8 cellular contexts compared by ENCODE assay signal in genomic region chr1:37472281-37472680, GRCh38. TPM values are rescaled to one million over a fixed set of nuclear protein-coding genes. Genes with fewer than 3 reads are reported as not detected.
DNase-seq lines count a peak whose midpoint lies in the region; ATAC-seq, FAIRE-seq and TF ChIP-seq lines count a peak whose summit lies in the region.
"Had no signal": no experiment of that assay in that cellular context is flagged by ENCODE, and none has a peak within 500 bp of the region (broad histone marks: within the 10 kb centered on the region; RNA-seq: fewer than 3 reads in every experiment).

No MANE protein-coding gene starts in this region.

- H4K91ac ChIP-seq in IMR-90 (ENCODE audit: insufficient read depth, low read depth, low read length): peak overlapping the region; percentile 95

- peak overlapping the region; percentile 97 for H3K4ac ChIP-seq in IMR-90 (ENCODE audit: low read depth, low read length)

- peak overlapping the region; percentile 97 for H2BK20ac ChIP-seq in IMR-90 (ENCODE audit: low read depth, low read length)

- H3K9me1 ChIP-seq in IMR-90 (ENCODE audit: insufficient read depth, low read length): peaks cover 28% of the 10 kb centered on the region

- peak overlapping the region; percentile 97 for H2BK120ac ChIP-seq in IMR-90 (ENCODE audit: low read depth, low read length)

- CTCF ChIA-PET in IMR-90 (lab: Yijun Ruan, JAX): interaction anchor here (0.6 to 2.3 kb wide), 2 partner anchors 15 to 148 kb away, joined by 3 to 9 read pairs; no protein-coding TSS in a partner anchor

- H3K4me2 ChIP-seq in IMR-90 (ENCODE audit: low read depth, low read length): peak overlapping the region; percentile 7; the same call in 1 of the 2 replicates

- peak overlapping the region; percentile 24 for H3K27ac Mint-ChIP-seq in activated T-helper 2 cell treated with anti-CD3 and anti-CD28 coated beads, Interferon-gamma antibody, Interleukin-2, Interleukin-4, amounts not matched to agents 10 μg/mL and 5 μg/mL and 100 μg/mL, durations not matched to agents 14 hours and 24 hours and 36 hours
- peak overlapping the region; percentile 88 for H3K27ac Mint-ChIP-seq in stimulated activated effector memory CD8-positive, alpha-beta T cell treated with anti-CD3 and anti-CD28 coated beads, Interleukin-12 subunit alpha, Interleukin-12 subunit beta, amount 100 ng/mL, for 72 hours
- H3K27ac Mint-ChIP-seq in nephron progenitor cell: no peak overlapping the region

- no peaks in the 10 kb centered on the region for H3K27me3 Mint-ChIP-seq in activated T-helper 2 cell treated with anti-CD3 and anti-CD28 coated beads, Interferon-gamma antibody, Interleukin-2, Interleukin-4, amounts not matched to agents 10 μg/mL and 5 μg/mL and 100 μg/mL, durations not matched to agents 14 hours and 24 hours and 36 hours (ENCODE audit: low read depth)
- H3K27me3 Mint-ChIP-seq in nephron progenitor cell (ENCODE audit: low read depth, poor library complexity): peaks cover 35% of the 10 kb centered on the region

- peaks cover 6 to 47% of the 10 kb centered on the region in 2 experiments; a peak in 3 of 4 replicates for H3K79me1 ChIP-seq in IMR-90 (ENCODE audit: low read depth in 1 of 2, low read length in 2 of 2)

- no TSS peak for BruUV-seq in IMR-90 (replicated peaks; lab: Mats Ljungman, UMichigan)

- H3K4me1 Mint-ChIP-seq in activated T-helper 2 cell treated with anti-CD3 and anti-CD28 coated beads, Interferon-gamma antibody, Interleukin-2, Interleukin-4, amounts not matched to agents 10 μg/mL and 5 μg/mL and 100 μg/mL, durations not matched to agents 14 hours and 24 hours and 36 hours (ENCODE audit: low read depth): peaks cover 32% of the 10 kb centered on the region
- peaks cover 39% of the 10 kb centered on the region for H3K4me1 Mint-ChIP-seq in stimulated activated effector memory CD8-positive, alpha-beta T cell treated with anti-CD3 and anti-CD28 coated beads, Interleukin-12 subunit alpha, Interleukin-12 subunit beta, amount 100 ng/mL, for 72 hours
- peaks cover 40% of the 10 kb centered on the region for H3K4me1 Mint-ChIP-seq in nephron progenitor cell

- POLR2A ChIA-PET in IMR-90 (lab: Charles Lee; ENCODE audit: unreplicated experiment): interaction anchor here (0.6 to 1.6 kb wide), 2 partner anchors 13 to 1666 kb away, joined by 4 to 6 read pairs; no protein-coding TSS in a partner anchor

- peak overlapping the region; percentile 81 for H2AFZ ChIP-seq in IMR-90 (replicated peaks; ENCODE audit: low read length, poor library complexity)

- TF ChIP-seq CTCF in IMR-90 (conservative IDR thresholded peaks at IDR 0.05; ENCODE audit: low read depth, low read length): no peak
- TF ChIP-seq CTCF in kidney (IDR thresholded peaks at IDR 0.05; ENCODE audit: borderline replicate concordance, extremely low read depth, insufficient read depth): no peak
- no peak for TF ChIP-seq CTCF in nephron progenitor cell (IDR thresholded peaks at IDR 0.05)

- H3K4me3 ChIP-seq in IMR-90 (ENCODE audit: insufficient read depth, low read depth, low read length): no peak overlapping the region
- no peak overlapping the region for H3K4me3 ChIP-seq in kidney (ENCODE audit: low read length in 2 of 2)

- TF ChIP-seq RAD21 in IMR-90 (IDR thresholded peaks at IDR 0.05; ENCODE audit: low read length): no peak

- H2AK5ac ChIP-seq in IMR-90 (ENCODE audit: low read depth, low read length): peak overlapping the region; percentile 92

- no peak overlapping the region for H3K56ac ChIP-seq in IMR-90 (ENCODE audit: extremely low read depth, insufficient read depth, low read length)

- H3K4me1 ChIP-seq in IMR-90 (ENCODE audit: control insufficient read depth, insufficient read depth, low read length) (peaks cover 36% of the 10 kb centered on the region), kidney (ENCODE audit: control insufficient read depth in 1 of 2, insufficient read depth in 1 of 2, low read depth in 1 of 2, low read length in 2 of 2) (peaks cover 29 to 50% of the 10 kb centered on the region in 2 donors)

- dilution Hi-C loops in IMR-90 (cut with HindIII; ENCODE audit: low sequenced_read_pairs, unreplicated experiment): no loop called here

- H3K9me3 Mint-ChIP-seq in activated T-helper 2 cell treated with anti-CD3 and anti-CD28 coated beads, Interferon-gamma antibody, Interleukin-2, Interleukin-4, amounts not matched to agents 10 μg/mL and 5 μg/mL and 100 μg/mL, durations not matched to agents 14 hours and 24 hours and 36 hours: no peaks in the 10 kb centered on the region
- H3K9me3 Mint-ChIP-seq in stimulated activated effector memory CD8-positive, alpha-beta T cell treated with anti-CD3 and anti-CD28 coated beads, Interleukin-12 subunit alpha, Interleukin-12 subunit beta, amount 100 ng/mL, for 72 hours: no peaks in the 10 kb centered on the region
- H3K9me3 Mint-ChIP-seq in nephron progenitor cell: no peaks in the 10 kb centered on the region

- peak overlapping the region; percentile 78 for H3K4me3 Mint-ChIP-seq in activated T-helper 2 cell treated with anti-CD3 and anti-CD28 coated beads, Interferon-gamma antibody, Interleukin-2, Interleukin-4, amounts not matched to agents 10 μg/mL and 5 μg/mL and 100 μg/mL, durations not matched to agents 14 hours and 24 hours and 36 hours (ENCODE audit: low read depth)
- peak overlapping the region; percentile 95 for H3K4me3 Mint-ChIP-seq in stimulated activated effector memory CD8-positive, alpha-beta T cell treated with anti-CD3 and anti-CD28 coated beads, Interleukin-12 subunit alpha, Interleukin-12 subunit beta, amount 100 ng/mL, for 72 hours
- no peak overlapping the region for H3K4me3 Mint-ChIP-seq in nephron progenitor cell

- H4K8ac ChIP-seq in IMR-90 (ENCODE audit: low read depth in 2 of 2, low read length in 2 of 2): peak overlapping the region; percentile 45 to 84; a peak in 3 of 4 replicates

- H3K14ac ChIP-seq in IMR-90 (replicated peaks; ENCODE audit: low read depth, low read length): 0 out of 2 replicates have a peak overlapping the region, but pooled peaks have one; percentile 19

- intact Hi-C loops in IMR-90 (cut with micrococcal nuclease) (loop anchor here (5.0 kb wide), 1 partner anchor 210 kb away; no protein-coding TSS in a partner anchor), kidney (cut with DNase I) (no loop called here)
- intact Hi-C loops in activated T-helper 2 cell treated with anti-CD3 and anti-CD28 coated beads, Interferon-gamma antibody, Interleukin-2, Interleukin-4, amounts not matched to agents 10 μg/mL and 5 μg/mL and 100 μg/mL, durations not matched to agents 14 hours and 24 hours and 36 hours (cut with micrococcal nuclease): loop anchor here (10.0 kb wide), 4 partner anchors 103 to 1723 kb away; partner anchors contain the start of genes SF3A3 and STK40

- H3K9ac ChIP-seq in IMR-90 (ENCODE audit: low read depth, low read length): no peak overlapping the region
- peak overlapping the region in 1 of 2 donors; percentile 53 for H3K9ac ChIP-seq in kidney (ENCODE audit: low read length in 2 of 2)

- H3K23ac ChIP-seq in IMR-90 (ENCODE audit: low read depth, low read length): 0 out of 2 replicates have a peak overlapping the region, but pooled peaks have one; percentile 23

- TF ChIP-seq POLR2A in IMR-90 (IDR thresholded peaks at IDR 0.05; ENCODE audit: low read depth, low read length) (no peak), erythroblast (IDR thresholded peaks at IDR 0.05; ENCODE audit: low read length) (no peak)

- H3K36me3 ChIP-seq in IMR-90 (ENCODE audit: control insufficient read depth, insufficient read depth, low read length): peaks cover 10% of the 10 kb centered on the region
- peaks cover 3 to 7% of the 10 kb centered on the region in 2 donors for H3K36me3 ChIP-seq in kidney (ENCODE audit: control insufficient read depth in 1 of 2, insufficient read depth in 2 of 2, low read length in 2 of 2)

- H2BK5ac ChIP-seq in IMR-90 (ENCODE audit: low read depth, low read length, poor library complexity, severe bottlenecking): peak overlapping the region; percentile 91

- H3K9me3 ChIP-seq in IMR-90 (ENCODE audit: control insufficient read depth, insufficient read depth, low read length) (no peaks in the 10 kb centered on the region), kidney (ENCODE audit: control insufficient read depth in 1 of 2, low read length in 2 of 2) (no peaks in the 10 kb centered on the region)

- 0 out of 2 replicates have a peak overlapping the region, but pooled peaks have one; percentile 19 for H4K5ac ChIP-seq in IMR-90 (ENCODE audit: low read depth, low read length)

- in situ Hi-C loops in IMR-90 (cut with MboI; ENCODE audit: low sequenced_read_pairs): no loop called here

- whole genome bisulfite sequencing in IMR-90 (ENCODE audit: extremely low coverage in 2 of 2, insufficient read length in 1 of 2), 2 experiments: 80% methylated on average over 1 of the region's 7 CpGs; no CpG with 5 or more reads in 1 of the 2 experiments

- no peak for ATAC-seq in IMR-90 (ENCODE audit: low read depth)
- ATAC-seq in stimulated activated effector memory CD8-positive, alpha-beta T cell treated with anti-CD3 and anti-CD28 coated beads, Interleukin-12 subunit alpha, Interleukin-12 subunit beta, amount 100 ng/mL, for 72 hours: no peak
- no peak for ATAC-seq in GM21786 (IDR thresholded peaks at IDR 0.05; ENCODE audit: unreplicated experiment)

- no peak for FAIRE-seq in kidney (lab: Jason Lieb, UNC)

- no peaks in the 10 kb centered on the region for H3K27me3 ChIP-seq in IMR-90 (ENCODE audit: control insufficient read depth, insufficient read depth, low read length)

- no peak for DNase-seq in IMR-90
- no peak for DNase-seq in activated T-helper 2 cell treated with anti-CD3 and anti-CD28 coated beads, Interferon-gamma antibody, Interleukin-2, Interleukin-4, amounts not matched to agents 10 μg/mL and 5 μg/mL and 100 μg/mL, durations not matched to agents 14 hours and 24 hours and 36 hours (ENCODE audit: low spot score)
- DNase-seq in kidney: no peak
- no peak for DNase-seq in stimulated activated effector memory CD8-positive, alpha-beta T cell treated with anti-CD3 and anti-CD28 coated beads, Interleukin-12 subunit alpha, Interleukin-12 subunit beta, amount 100 ng/mL, for 72 hours (ENCODE audit: low spot score in 2 of 2)
- no peak for DNase-seq in erythroblast (lab: John Stamatoyannopoulos, UW)
- no peak for DNase-seq in nephron progenitor cell
- DNase-seq: activated CD4-positive, alpha-beta T cell treated with anti-CD3 and anti-CD28 coated beads for 1 hour had no signal

- peaks cover 24% of the 10 kb centered on the region for H3K36me3 Mint-ChIP-seq in activated T-helper 2 cell treated with anti-CD3 and anti-CD28 coated beads, Interferon-gamma antibody, Interleukin-2, Interleukin-4, amounts not matched to agents 10 μg/mL and 5 μg/mL and 100 μg/mL, durations not matched to agents 14 hours and 24 hours and 36 hours (ENCODE audit: low read depth)
- peaks cover 28% of the 10 kb centered on the region for H3K36me3 Mint-ChIP-seq in stimulated activated effector memory CD8-positive, alpha-beta T cell treated with anti-CD3 and anti-CD28 coated beads, Interleukin-12 subunit alpha, Interleukin-12 subunit beta, amount 100 ng/mL, for 72 hours
- H3K36me3 Mint-ChIP-seq in nephron progenitor cell (ENCODE audit: low read depth): no peaks in the 10 kb centered on the region

- H2BK15ac ChIP-seq in IMR-90 (ENCODE audit: low read depth, low read length): peak overlapping the region; percentile 92; the same call in 1 of the 3 replicates

- H2AK9ac ChIP-seq in IMR-90 (replicated peaks; ENCODE audit: low read depth, low read length, poor library complexity): peak overlapping the region; percentile 88

- H4K20me1 ChIP-seq in IMR-90 (ENCODE audit: insufficient read depth, low read length): peaks cover 15% of the 10 kb centered on the region

- peak overlapping the region; percentile 95; the same call in 1 of the 2 replicates for H3K27ac ChIP-seq in IMR-90 (ENCODE audit: insufficient read depth, low read length)
- H3K27ac ChIP-seq in kidney (ENCODE audit: low read depth in 2 of 2, low read length in 2 of 2): peak overlapping the region; percentile 89 to 92

- no peak overlapping the region for H3K18ac ChIP-seq in IMR-90 (ENCODE audit: low read depth, low read length)

RNA-seq across cellular contexts. Expression of gene ZC3H12A, which starts 2.1 kb away (rescaled TPM):
- 3.1 and 3.8 TPM in 2 replicates for total RNA-seq in IMR-90 (2012; rRNA removed)
- 14.2 and 15.2 TPM in 2 replicates for polyA plus RNA-seq in IMR-90 (2012; rRNA removed)
- polyA plus RNA-seq in IMR-90 (2012; cell fraction: cytosol; rRNA removed): 9.8 and 20.0 TPM in 2 replicates
- 51.5 and 67.1 TPM in 2 replicates for polyA plus RNA-seq in IMR-90 (2012; cell fraction: nucleus; rRNA removed; ENCODE audit: low replicate concordance)
- 23.6 and 25.3 TPM in 2 replicates for total RNA-seq in activated T-helper 2 cell treated with anti-CD3 and anti-CD28 coated beads, Interferon-gamma antibody, Interleukin-2, Interleukin-4, amounts not matched to agents 10 μg/mL and 5 μg/mL and 100 μg/mL, durations not matched to agents 14 hours and 24 hours and 36 hours
- 21.1 TPM for total RNA-seq in kidney
- polyA plus RNA-seq in kidney (ENCODE audit: insufficient read depth, low read depth, low replicate concordance): 3.8 TPM

RNA-seq across cellular contexts. Expression of gene MEAF6, which starts 42.3 kb away (rescaled TPM):
- total RNA-seq in IMR-90 (2012; rRNA removed) (36.2 and 44.4 TPM in 2 replicates), kidney (65.8 TPM)
- polyA plus RNA-seq in IMR-90 (2012; rRNA removed) (36.4 and 40.7 TPM in 2 replicates), kidney (ENCODE audit: insufficient read depth, low read depth, low replicate concordance) (45.7 TPM)
- polyA plus RNA-seq in IMR-90 (2012; cell fraction: cytosol; rRNA removed): 21.0 and 27.4 TPM in 2 replicates
- polyA plus RNA-seq in IMR-90 (2012; cell fraction: nucleus; rRNA removed; ENCODE audit: low replicate concordance): 12.4 and 51.2 TPM in 2 replicates
- total RNA-seq in activated T-helper 2 cell treated with anti-CD3 and anti-CD28 coated beads, Interferon-gamma antibody, Interleukin-2, Interleukin-4, amounts not matched to agents 10 μg/mL and 5 μg/mL and 100 μg/mL, durations not matched to agents 14 hours and 24 hours and 36 hours: 87.9 and 93.0 TPM in 2 replicates
